ENCODE assay signal across 20 cellular contexts in genomic region chr4:40280586-40280985, GRCh38. TPM values are rescaled to one million over a fixed set of nuclear protein-coding genes. Genes with fewer than 3 reads are reported as not detected.
A peak's percentile ranks its signal among the peaks of the same experiment; 100 is the strongest.
DNase-seq lines count a peak whose midpoint lies in the region; ATAC-seq lines count a peak whose summit lies in the region.
"Had no signal": no experiment of that assay in that cellular context is flagged by ENCODE, and none has a peak within 500 bp of the region (broad histone marks: within the 10 kb centered on the region; RNA-seq: fewer than 3 reads in every experiment).

No MANE protein-coding gene starts in this region.

- H3K27me3 Mint-ChIP-seq in naive thymus-derived CD4-positive, alpha-beta T cell: no peaks in the 10 kb centered on the region

- peak overlapping the region in 6 of 9 donors; percentile 29 to 86 (median 74) for H3K27ac Mint-ChIP-seq in naive thymus-derived CD4-positive, alpha-beta T cell
- H3K27ac Mint-ChIP-seq: immature natural killer cell, nephron had no signal

- peaks cover 33 to 75% (median 66%) of the 10 kb centered on the region in 7 donors for H3K4me1 Mint-ChIP-seq in naive thymus-derived CD4-positive, alpha-beta T cell
- H3K4me1 Mint-ChIP-seq: nephron had no signal

- peaks cover 0 to 9% (median 3%) of the 10 kb centered on the region in 11 donors for H3K9me3 Mint-ChIP-seq in naive thymus-derived CD4-positive, alpha-beta T cell
- H3K9me3 Mint-ChIP-seq: immature natural killer cell, nephron had no signal

- no peaks in the 10 kb centered on the region for H3K36me3 ChIP-seq in naive thymus-derived CD4-positive, alpha-beta T cell (ENCODE audit: control insufficient read depth in 2 of 3, insufficient read depth in 3 of 3, low read length in 3 of 3)
- H3K36me3 ChIP-seq: BLaER1, cardiac muscle cell, lower lobe of right lung, tibial artery had no signal

- no peak overlapping the region for H3K4me3 ChIP-seq in naive thymus-derived CD4-positive, alpha-beta T cell (ENCODE audit: low read length)
- H3K4me3 ChIP-seq: BLaER1, cardiac muscle cell, lower lobe of right lung, psoas muscle, tibial artery had no signal

- H3K4me1 ChIP-seq in naive thymus-derived CD4-positive, alpha-beta T cell (ENCODE audit: control insufficient read depth in 2 of 2, insufficient read depth in 2 of 2, low read length in 2 of 2): peaks cover 38 to 40% of the 10 kb centered on the region in 2 donors
- H3K4me1 ChIP-seq: lower lobe of right lung, psoas muscle, tibial artery had no signal

- no peaks in the 10 kb centered on the region for H3K9me3 ChIP-seq in naive thymus-derived CD4-positive, alpha-beta T cell (ENCODE audit: control insufficient read depth in 2 of 3, low read length in 3 of 3)
- H3K9me3 ChIP-seq: lower lobe of right lung, psoas muscle, tibial artery had no signal

- CTCF ChIA-PET in naive thymus-derived CD4-positive, alpha-beta T cell (lab: Charles Lee): interaction anchor here (0.6 kb wide), 1 partner anchor 50 kb away, joined by 4 read pairs; no protein-coding TSS in a partner anchor

- ATAC-seq in naive thymus-derived CD4-positive, alpha-beta T cell: no peak
- ATAC-seq: lower lobe of right lung, psoas muscle had no signal

- H3K36me3 Mint-ChIP-seq in naive thymus-derived CD4-positive, alpha-beta T cell: peaks cover 0 to 16% (median 4%) of the 10 kb centered on the region in 5 donors

- H3K27ac ChIP-seq in naive thymus-derived CD4-positive, alpha-beta T cell (ENCODE audit: low read depth, low read length): no peak overlapping the region
- H3K27ac ChIP-seq: BLaER1, cardiac muscle cell, lower lobe of right lung, psoas muscle, tibial artery had no signal

- intact Hi-C loops in naive thymus-derived CD4-positive, alpha-beta T cell (cut with micrococcal nuclease): no loop called here

- POLR2A ChIA-PET in naive thymus-derived CD4-positive, alpha-beta T cell (lab: Charles Lee): interaction anchor here (0.6 to 4.5 kb wide), 4 partner anchors 11 to 83 kb away, joined by 3 to 47 read pairs (median 4); no protein-coding TSS in a partner anchor

- H3K4me3 Mint-ChIP-seq in naive thymus-derived CD4-positive, alpha-beta T cell: peak overlapping the region in 3 of 10 donors; percentile 5 to 21 (median 20)
- H3K4me3 Mint-ChIP-seq: immature natural killer cell, nephron had no signal

- DNase-seq in stimulated activated naive CD4-positive, alpha-beta T cell treated with Interleukin-2 at 50 U/mL for 16 hours (lab: John Stamatoyannopoulos, UW): peak; percentile 41
- no peak for DNase-seq in stimulated activated naive CD4-positive, alpha-beta T cell (lab: John Stamatoyannopoulos, UW)
- DNase-seq in activated CD8-positive, alpha-beta memory T cell treated with anti-CD3 and anti-CD28 coated beads, Interleukin-2, amount 50 U/mL, for 48 hours: peak; percentile 69
- DNase-seq in naive thymus-derived CD4-positive, alpha-beta T cell: no peak
- no peak for DNase-seq in NOMO-1 (lab: John Stamatoyannopoulos, UW; ENCODE audit: unreplicated experiment in 2 of 2)
- no peak for DNase-seq in COLO668 (lab: John Stamatoyannopoulos, UW; ENCODE audit: unreplicated experiment)
- no peak for DNase-seq in NCI-H2107 treated with DMSO at 0.1 percent for 48 hours (lab: John Stamatoyannopoulos, UW; ENCODE audit: unreplicated experiment)
- DNase-seq: DMS53, immature natural killer cell, lower lobe of right lung, NCI-H146, NCI-H345, psoas muscle, SHP77 treated with DMSO at 0.1 percent for 48 hours, T1000, tibial artery had no signal

- H3K27me3 ChIP-seq in naive thymus-derived CD4-positive, alpha-beta T cell (ENCODE audit: control insufficient read depth in 2 of 2, insufficient read depth in 2 of 2, low read length in 2 of 2): no peaks in the 10 kb centered on the region
- H3K27me3 ChIP-seq: BLaER1, cardiac muscle cell had no signal

RNA-seq across cellular contexts. Expression of gene CHRNA9, which starts 54.5 kb away (rescaled TPM):
- total RNA-seq in naive thymus-derived CD4-positive, alpha-beta T cell: under 1 TPM in 3 of 5 experiments, not detected in 2; 0.30 to 0.46 (median 0.32) TPM
- polyA plus RNA-seq in naive thymus-derived CD4-positive, alpha-beta T cell: 1 to 10 TPM in 1 of 2 donors, not detected in 1; 1.1 TPM
- total RNA-seq: cardiac muscle cell, HT-29, lower lobe of right lung, psoas muscle had no signal
- polyA plus RNA-seq: cardiac muscle cell, immature natural killer cell had no signal

Comparison
In these comparisons a context has a peak if more than half of its experiments do, and no peak if none do; other contexts are left out.
1. DNase-seq: peak in stimulated activated naive CD4-positive, alpha-beta T cell treated with Interleukin-2 at 50 U/mL for 16 hours (single experiment) and activated CD8-positive, alpha-beta memory T cell treated with anti-CD3 and anti-CD28 coated beads, Interleukin-2, amount 50 U/mL, for 48 hours (single experiment); none in stimulated activated naive CD4-positive, alpha-beta T cell (0 of 6), naive thymus-derived CD4-positive, alpha-beta T cell (0 of 9), NOMO-1 (0 of 2), COLO668 (single experiment) and NCI-H2107 treated with DMSO at 0.1 percent for 48 hours (single experiment).